In genomic region chr11:47204633-47204989, GRCh38 we compare ENCODE assay signal across 1 cellular context.
TF ChIP-seq lines count a peak whose summit lies in the region.

No MANE protein-coding gene starts in this region.

TF ChIP-seq in SK-N-SH, 30 proteins besides CTCF, POLR2A, EP300 and RAD21 (continued from another document):
- no peak for TF ChIP-seq PBX3 (IDR thresholded peaks at IDR 0.05)
- TF ChIP-seq ZBTB33 (IDR thresholded peaks at IDR 0.05; ENCODE audit: borderline replicate concordance, low read depth): no peak
- no peak for TF ChIP-seq EZH2phosphoT487 (IDR thresholded peaks at IDR 0.05; ENCODE audit: borderline replicate concordance, low read depth)
- no peak for TF ChIP-seq FOXM1 (IDR thresholded peaks at IDR 0.05; ENCODE audit: low read depth)
- no peak for TF ChIP-seq MXI1 (IDR thresholded peaks at IDR 0.05; ENCODE audit: low read depth, low read length)
- TF ChIP-seq USF2 (IDR thresholded peaks at IDR 0.05; ENCODE audit: borderline replicate concordance, low read depth, low read length): no peak
- peak; percentile 53; the same call in 1 of the 2 replicates for TF ChIP-seq MAX (IDR thresholded peaks at IDR 0.05; ENCODE audit: low read depth)
- no peak for TF ChIP-seq GATA2 (CRISPR knock-in tag; IDR thresholded peaks at IDR 0.05)
- TF ChIP-seq FOSL2 (IDR thresholded peaks at IDR 0.05; ENCODE audit: borderline replicate concordance, low read depth): peak; percentile 75
- no peak for TF ChIP-seq ELF1 (IDR thresholded peaks at IDR 0.05)
- no peak for TF ChIP-seq MEF2A (IDR thresholded peaks at IDR 0.05; ENCODE audit: borderline replicate concordance, low read depth)
- TF ChIP-seq RXRA (IDR thresholded peaks at IDR 0.05; ENCODE audit: borderline replicate concordance, low read depth): no peak
- TF ChIP-seq POLR2AphosphoS5 (IDR thresholded peaks at IDR 0.05; ENCODE audit: low read depth, low read length): no peak
- TF ChIP-seq YY1 (IDR thresholded peaks at IDR 0.05; ENCODE audit: low read depth): no peak
- TF ChIP-seq RCOR1 (IDR thresholded peaks at IDR 0.05; ENCODE audit: low read length): no peak
- no peak for TF ChIP-seq SMC3 (IDR thresholded peaks at IDR 0.05; ENCODE audit: low read depth, low read length)
- no peak for TF ChIP-seq NRF1 (IDR thresholded peaks at IDR 0.05; ENCODE audit: low read depth, low read length)
- TF ChIP-seq USF1 (IDR thresholded peaks at IDR 0.05; ENCODE audit: borderline replicate concordance, low read depth): no peak; the same call in 1 of the 2 replicates
- TF ChIP-seq GABPA (IDR thresholded peaks at IDR 0.05; ENCODE audit: low read depth): no peak
